In the genomic region with DNA sequence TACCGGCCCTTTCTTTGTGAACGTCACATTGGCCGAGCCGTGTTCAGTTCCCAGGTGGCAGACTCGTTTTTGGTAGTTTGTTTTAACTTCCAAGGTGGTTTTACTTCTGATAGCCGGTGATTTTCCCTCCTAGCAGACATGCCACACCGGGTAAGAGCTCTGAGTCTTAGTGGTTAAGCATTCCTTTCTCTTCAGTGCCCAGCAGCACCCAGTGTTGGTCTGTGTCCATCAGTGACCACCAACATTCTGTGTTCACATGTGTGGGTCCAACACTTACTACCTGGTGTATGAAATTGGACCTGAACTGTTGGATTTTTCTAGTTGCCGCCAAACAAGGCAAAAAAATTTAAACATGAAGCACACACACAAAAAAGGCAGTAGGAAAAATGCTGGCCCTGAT, we compare ENCODE assay signal across 21 cellular contexts. TPM values are rescaled to one million over a fixed set of nuclear protein-coding genes. Genes with fewer than 3 reads are reported as not detected.
A peak's percentile ranks its signal among the peaks of the same experiment; 100 is the strongest.
DNase-seq lines count a peak whose midpoint lies in the region; ATAC-seq and TF ChIP-seq lines count a peak whose summit lies in the region.
"Had no signal": no experiment of that assay in that cellular context is flagged by ENCODE, and none has a peak within 500 bp of the region (broad histone marks: within the 10 kb centered on the region; RNA-seq: fewer than 3 reads in every experiment).

No MANE protein-coding gene starts in this region.

- no peak for TF ChIP-seq CTCF in CD4-positive, alpha-beta T cell (IDR thresholded peaks at IDR 0.05)

- DNase-seq in activated T-cell treated with anti-CD3 and anti-CD28 coated beads, Interleukin-2, amount 50 U/mL, for 72 hours, result no peak
- DNase-seq in activated T-cell treated with anti-CD3 and anti-CD28 coated beads for 4 hours (no peak), M059J (ENCODE audit: low read depth) (peak; percentile 25), immature natural killer cell (no peak), HuH-7 (ENCODE audit: low spot score) (no peak), NCI-H1105 (lab: John Stamatoyannopoulos, UW) (no peak)
- DNase-seq in stimulated activated effector memory CD8-positive, alpha-beta T cell treated with anti-CD3 and anti-CD28 coated beads, Interleukin-12 subunit alpha, Interleukin-12 subunit beta, amount 100 ng/mL, for 72 hours (ENCODE audit: low spot score in 2 of 2), result peak; percentile 1 to 40
- DNase-seq in CD4-positive, alpha-beta T cell, result no peak
- DNase-seq: DMS79 treated with DMSO at 0.1 percent for 48 hours; effector memory CD4-positive, alpha-beta T cell; KBM-7; left lung; NCI-H1092; NCI-H2081; NCI-H446 treated with DMSO at 0.1 percent for 48 hours; nucleus accumbens; stimulated activated naive B cell treated with anti-CD40 and anti-IgM and Interleukin-4, amounts not matched to agents 10 μg/mL and 1 μg/mL and 100 μg/mL, for 72 hours; thyroid gland had no signal

- POLR2A ChIA-PET in CD4-positive, alpha-beta T cell (lab: Charles Lee), result no interaction called here

- no peaks in the 10 kb centered on the region for H3K36me3 Mint-ChIP-seq in activated T-cell treated with anti-CD3 and anti-CD28 coated beads, Interleukin-2, amount 50 U/mL, for 72 hours (ENCODE audit: insufficient read depth in 2 of 2)
- no peaks in the 10 kb centered on the region for H3K36me3 Mint-ChIP-seq in immature natural killer cell
- no peaks in the 10 kb centered on the region for H3K36me3 Mint-ChIP-seq in stimulated activated effector memory CD8-positive, alpha-beta T cell treated with anti-CD3 and anti-CD28 coated beads, Interleukin-12 subunit alpha, Interleukin-12 subunit beta, amount 100 ng/mL, for 72 hours
- no peaks in the 10 kb centered on the region for H3K36me3 Mint-ChIP-seq in CD4-positive, alpha-beta T cell (ENCODE audit: low read depth)
- H3K36me3 Mint-ChIP-seq: stimulated activated naive B cell treated with anti-CD40 and anti-IgM and Interleukin-4, amounts not matched to agents 10 μg/mL and 1 μg/mL and 100 μg/mL, for 72 hours had no signal

- H3K27ac Mint-ChIP-seq in activated T-cell treated with anti-CD3 and anti-CD28 coated beads, Interleukin-2, amount 50 U/mL, for 72 hours, result peak overlapping the region; percentile 76
- H3K27ac Mint-ChIP-seq in immature natural killer cell, result peak overlapping the region; percentile 46 to 88 (median 79)
- H3K27ac Mint-ChIP-seq in stimulated activated effector memory CD8-positive, alpha-beta T cell treated with anti-CD3 and anti-CD28 coated beads, Interleukin-12 subunit alpha, Interleukin-12 subunit beta, amount 100 ng/mL, for 72 hours, result peak overlapping the region; percentile 96
- H3K27ac Mint-ChIP-seq in CD4-positive, alpha-beta T cell, result no peak overlapping the region

- H3K9me3 ChIP-seq in CD4-positive, alpha-beta T cell (ENCODE audit: control insufficient read depth, low read length), result no peaks in the 10 kb centered on the region
- H3K9me3 ChIP-seq: ascending aorta, left lung, right atrium auricular region, thyroid gland had no signal

- H3K27ac ChIP-seq in CD4-positive, alpha-beta T cell (ENCODE audit: low read depth, low read length), result no peak overlapping the region
- H3K27ac ChIP-seq: ascending aorta, right atrium auricular region, RWPE1, thyroid gland had no signal

- no peaks in the 10 kb centered on the region for H3K27me3 ChIP-seq in CD4-positive, alpha-beta T cell (ENCODE audit: control insufficient read depth, insufficient read depth, low read length)
- H3K27me3 ChIP-seq: ascending aorta, left lung, right atrium auricular region, thyroid gland had no signal

- no peaks in the 10 kb centered on the region for H3K9me3 Mint-ChIP-seq in activated T-cell treated with anti-CD3 and anti-CD28 coated beads, Interleukin-2, amount 50 U/mL, for 72 hours
- H3K9me3 Mint-ChIP-seq in immature natural killer cell, result no peaks in the 10 kb centered on the region
- H3K9me3 Mint-ChIP-seq in stimulated activated effector memory CD8-positive, alpha-beta T cell treated with anti-CD3 and anti-CD28 coated beads, Interleukin-12 subunit alpha, Interleukin-12 subunit beta, amount 100 ng/mL, for 72 hours, result no peaks in the 10 kb centered on the region
- no peaks in the 10 kb centered on the region for H3K9me3 Mint-ChIP-seq in CD4-positive, alpha-beta T cell
- H3K9me3 Mint-ChIP-seq: stimulated activated naive B cell treated with anti-CD40 and anti-IgM and Interleukin-4, amounts not matched to agents 10 μg/mL and 1 μg/mL and 100 μg/mL, for 72 hours had no signal

- peaks cover 42% of the 10 kb centered on the region for H3K4me1 Mint-ChIP-seq in activated T-cell treated with anti-CD3 and anti-CD28 coated beads, Interleukin-2, amount 50 U/mL, for 72 hours (ENCODE audit: low read depth)
- peaks cover 35 to 47% of the 10 kb centered on the region in 2 donors for H3K4me1 Mint-ChIP-seq in immature natural killer cell
- H3K4me1 Mint-ChIP-seq in stimulated activated effector memory CD8-positive, alpha-beta T cell treated with anti-CD3 and anti-CD28 coated beads, Interleukin-12 subunit alpha, Interleukin-12 subunit beta, amount 100 ng/mL, for 72 hours, result peaks cover 38% of the 10 kb centered on the region
- H3K4me1 Mint-ChIP-seq in CD4-positive, alpha-beta T cell (ENCODE audit: low read depth), result peaks cover 4% of the 10 kb centered on the region

- peaks cover 5% of the 10 kb centered on the region for H3K27me3 Mint-ChIP-seq in activated T-cell treated with anti-CD3 and anti-CD28 coated beads, Interleukin-2, amount 50 U/mL, for 72 hours (ENCODE audit: low read depth)
- H3K27me3 Mint-ChIP-seq in immature natural killer cell (ENCODE audit: low read depth in 3 of 3), result peaks cover 0 to 2% (median 0%) of the 10 kb centered on the region in 3 donors
- no peaks in the 10 kb centered on the region for H3K27me3 Mint-ChIP-seq in CD4-positive, alpha-beta T cell
- H3K27me3 Mint-ChIP-seq: stimulated activated naive B cell treated with anti-CD40 and anti-IgM and Interleukin-4, amounts not matched to agents 10 μg/mL and 1 μg/mL and 100 μg/mL, for 72 hours had no signal

- peak overlapping the region in 1 of 2 donors; percentile 84 for H3K4me3 Mint-ChIP-seq in activated T-cell treated with anti-CD3 and anti-CD28 coated beads, Interleukin-2, amount 50 U/mL, for 72 hours
- no peak overlapping the region for H3K4me3 Mint-ChIP-seq in immature natural killer cell
- H3K4me3 Mint-ChIP-seq in stimulated activated effector memory CD8-positive, alpha-beta T cell treated with anti-CD3 and anti-CD28 coated beads, Interleukin-12 subunit alpha, Interleukin-12 subunit beta, amount 100 ng/mL, for 72 hours, result peak overlapping the region; percentile 25
- H3K4me3 Mint-ChIP-seq in CD4-positive, alpha-beta T cell, result no peak overlapping the region
- H3K4me3 Mint-ChIP-seq: stimulated activated naive B cell treated with anti-CD40 and anti-IgM and Interleukin-4, amounts not matched to agents 10 μg/mL and 1 μg/mL and 100 μg/mL, for 72 hours had no signal

- no peak for ATAC-seq in activated T-cell treated with anti-CD3 and anti-CD28 coated beads, Interleukin-2, amount 50 U/mL, for 72 hours (replicated peaks in 1 of 2)
- no peak for ATAC-seq in stimulated activated effector memory CD8-positive, alpha-beta T cell treated with anti-CD3 and anti-CD28 coated beads, Interleukin-12 subunit alpha, Interleukin-12 subunit beta, amount 100 ng/mL, for 72 hours
- no peak for ATAC-seq in CD4-positive, alpha-beta T cell (ENCODE audit: poor library complexity)
- ATAC-seq: left lung; stimulated activated naive B cell treated with anti-CD40 and anti-IgM and Interleukin-4, amounts not matched to agents 10 μg/mL and 1 μg/mL and 100 μg/mL, for 72 hours had no signal

- CTCF ChIA-PET in CD4-positive, alpha-beta T cell (lab: Charles Lee), result no interaction called here

- intact Hi-C loops in CD4-positive, alpha-beta T cell (cut with DNase I, micrococcal nuclease), result no loop called here

RNA-seq across cellular contexts. Expression of a gene that starts 9.9 kb away (rescaled TPM):
- 10 to 100 TPM; 51.3 to 55.2 TPM for total RNA-seq in activated T-cell treated with anti-CD3 and anti-CD28 coated beads, Interleukin-2, amount 50 U/mL, for 72 hours
- 2.0 and 4.5 TPM in 2 replicates for total RNA-seq in M059J (2014; rRNA removed; shearing (Covaris generic))
- polyA plus RNA-seq in immature natural killer cell, result 10 to 100 TPM; 14.8 to 27.6 (median 17.6) TPM
- 10 to 100 TPM; 59.4 to 60.9 TPM for total RNA-seq in CD4-positive, alpha-beta T cell

RNA-seq across cellular contexts. Expression of a gene that starts 51.5 kb away (rescaled TPM):
- total RNA-seq in activated T-cell treated with anti-CD3 and anti-CD28 coated beads, Interleukin-2, amount 50 U/mL, for 72 hours, result under 1 TPM; 0.29 to 0.67 TPM
- 0.15 TPM in 1 of 2 replicates, not detected in the other for total RNA-seq in M059J (2014; rRNA removed; shearing (Covaris generic))
- polyA plus RNA-seq in immature natural killer cell, result under 1 TPM in 1 of 3 donors, not detected in 2; 0.27 TPM
- total RNA-seq in CD4-positive, alpha-beta T cell, result not detected
- total RNA-seq: ascending aorta had no signal

Comparison
In these comparisons a context has a peak if more than half of its experiments do, and no peak if none do; other contexts are left out.
1. DNase-seq: peak in M059J (single experiment) and stimulated activated effector memory CD8-positive, alpha-beta T cell treated with anti-CD3 and anti-CD28 coated beads, Interleukin-12 subunit alpha, Interleukin-12 subunit beta, amount 100 ng/mL, for 72 hours (2 of 2); none in activated T-cell treated with anti-CD3 and anti-CD28 coated beads, Interleukin-2, amount 50 U/mL, for 72 hours (0 of 2), activated T-cell treated with anti-CD3 and anti-CD28 coated beads for 4 hours (single experiment), immature natural killer cell (0 of 3), HuH-7 (single experiment), NCI-H1105 (single experiment) and CD4-positive, alpha-beta T cell (0 of 10).